Comparison of ENCODE assay signal across 9 cellular contexts in genomic region chr9:136978073-136978864, GRCh38. TPM values are rescaled to one million over a fixed set of nuclear protein-coding genes. Genes with fewer than 3 reads are reported as not detected.
DNase-seq lines count a peak whose midpoint lies in the region; ATAC-seq, FAIRE-seq and TF ChIP-seq lines count a peak whose summit lies in the region.
"Had no signal": no experiment of that assay in that cellular context is flagged by ENCODE, and none has a peak within 500 bp of the region (broad histone marks: within the 10 kb centered on the region; RNA-seq: fewer than 3 reads in every experiment).

No MANE protein-coding gene starts in this region.

- CTCF ChIA-PET in activated naive CD4-positive, alpha-beta T cell treated with anti-CD3 and anti-CD28 coated beads for 36 hours (lab: Charles Lee) = interaction anchor here (0.6 to 1.1 kb wide), 2 partner anchors 10 to 57 kb away, joined by 3 to 4 read pairs; no protein-coding TSS in a partner anchor

- no peak overlapping the region for H3K27ac Mint-ChIP-seq in activated naive CD4-positive, alpha-beta T cell treated with anti-CD3 and anti-CD28 coated beads for 36 hours

- peaks cover 0 to 19% (median 2%) of the 10 kb centered on the region in 4 donors for H3K4me1 ChIP-seq in Peyer's patch
- H3K4me1 ChIP-seq in testis = peaks cover 53% of the 10 kb centered on the region

- no peak overlapping the region for H3K4me3 Mint-ChIP-seq in activated naive CD4-positive, alpha-beta T cell treated with anti-CD3 and anti-CD28 coated beads for 36 hours

- intact Hi-C loops in activated naive CD4-positive, alpha-beta T cell treated with anti-CD3 and anti-CD28 coated beads for 36 hours (cut with micrococcal nuclease) = no loop called here
- intact Hi-C loops in testis (cut with DNase I; ENCODE audit: low total_unique reads) = no loop called here

- ATAC-seq in GM19397 (IDR thresholded peaks at IDR 0.05; ENCODE audit: unreplicated experiment) = no peak

- no peak for TF ChIP-seq POLR2A in Peyer's patch (IDR thresholded peaks at IDR 0.05)
- TF ChIP-seq POLR2A in testis (IDR thresholded peaks at IDR 0.05) = no peak

- 1% methylated on average over 42 of the region's 78 CpGs; no CpG with 5 or more reads in 1 of the 2 donors for WGBS in testis, 2 donors

- peaks cover 7% of the 10 kb centered on the region for H3K27me3 Mint-ChIP-seq in activated naive CD4-positive, alpha-beta T cell treated with anti-CD3 and anti-CD28 coated beads for 36 hours (ENCODE audit: low read depth)

- H3K9me3 ChIP-seq in Peyer's patch = no peaks in the 10 kb centered on the region
- H3K9me3 ChIP-seq in testis = no peaks in the 10 kb centered on the region

- no peaks in the 10 kb centered on the region for H3K9me3 Mint-ChIP-seq in activated naive CD4-positive, alpha-beta T cell treated with anti-CD3 and anti-CD28 coated beads for 36 hours

- no peak for TF ChIP-seq CTCF in Peyer's patch (IDR thresholded peaks at IDR 0.05)
- no peak for TF ChIP-seq CTCF in testis (IDR thresholded peaks at IDR 0.05)

- no peak for FAIRE-seq in GM19239 (lab: Jason Lieb, UNC)

- peaks cover 14% of the 10 kb centered on the region for H3K4me1 Mint-ChIP-seq in activated naive CD4-positive, alpha-beta T cell treated with anti-CD3 and anti-CD28 coated beads for 36 hours (ENCODE audit: low read depth)

- H3K27ac ChIP-seq in Peyer's patch (peak overlapping the region; percentile 22 to 58 (median 30)), testis (peak overlapping the region; percentile 84 to 92)

- H3K4me3 ChIP-seq in Peyer's patch = peak overlapping the region; percentile 29 to 54 (median 39)
- peak overlapping the region; percentile 80 to 85 for H3K4me3 ChIP-seq in testis

- H3K36me3 ChIP-seq in Peyer's patch (no peaks in the 10 kb centered on the region), testis (ENCODE audit: low read depth, missing control alignments) (no peaks in the 10 kb centered on the region)

- H3K27me3 ChIP-seq in Peyer's patch = no peaks in the 10 kb centered on the region
- no peaks in the 10 kb centered on the region for H3K27me3 ChIP-seq in testis

- peak; percentile 65 for DNase-seq in GM19239 (ENCODE audit: insufficient read length, low spot score)
- peak; percentile 58 to 72 (median 68) for DNase-seq in Peyer's patch
- DNase-seq in activated naive CD4-positive, alpha-beta T cell treated with anti-CD3 and anti-CD28 coated beads for 36 hours = peak; percentile 66
- DNase-seq in globus pallidus (ENCODE audit: low spot score) = peak; percentile 96
- DNase-seq in nucleus accumbens (lab: John Stamatoyannopoulos, UW) = peak in 54 of 56 donors; percentile 34 to 100 (median 90)
- DNase-seq in testis = peak; percentile 95
- no peak for DNase-seq in foreskin melanocyte

- no peaks in the 10 kb centered on the region for H3K36me3 Mint-ChIP-seq in activated naive CD4-positive, alpha-beta T cell treated with anti-CD3 and anti-CD28 coated beads for 36 hours (ENCODE audit: low read depth)

RNA-seq across cellular contexts. Expression of gene PTGDS, which starts 1.0 kb away (rescaled TPM):
- 10 to 100 TPM in 2 of 4 donors, 1 to 10 TPM in 2; 1.2 to 21.5 (median 7.8) TPM for total RNA-seq in Peyer's patch
- total RNA-seq in activated naive CD4-positive, alpha-beta T cell treated with anti-CD3 and anti-CD28 coated beads for 36 hours = not detected
- 1,000 to 10,000 TPM; 5,554 to 5,948 TPM for total RNA-seq in testis
- 4,976 TPM for polyA plus RNA-seq in testis (ENCODE audit: insufficient read depth, low read depth, low replicate concordance)

RNA-seq across cellular contexts. Expression of gene LCNL1, which starts 4.5 kb away (rescaled TPM):
- total RNA-seq in Peyer's patch = under 1 TPM in 2 of 4 donors, not detected in 2; 0.28 to 0.83 TPM
- total RNA-seq in activated naive CD4-positive, alpha-beta T cell treated with anti-CD3 and anti-CD28 coated beads for 36 hours = not detected
- 100 to 1,000 TPM in 1 of 2 donors, 10 to 100 TPM in 1; 59.3 to 131 TPM for total RNA-seq in testis
- 17.5 TPM for polyA plus RNA-seq in testis (ENCODE audit: insufficient read depth, low read depth, low replicate concordance)
- total RNA-seq: RPMI7951 had no signal

RNA-seq across cellular contexts. Expression of gene PAXX, which starts 14.0 kb away (rescaled TPM):
- total RNA-seq in Peyer's patch (10 to 100 TPM; 52.3 to 92.4 (median 63.0) TPM), testis (10 to 100 TPM; 47.8 to 56.6 TPM)
- 10 to 100 TPM; 75.9 to 76.8 TPM for total RNA-seq in activated naive CD4-positive, alpha-beta T cell treated with anti-CD3 and anti-CD28 coated beads for 36 hours
- 25.9 TPM for polyA plus RNA-seq in testis (ENCODE audit: insufficient read depth, low read depth, low replicate concordance)

RNA-seq across cellular contexts. Expression of gene CLIC3, which starts 18.1 kb away (rescaled TPM):
- total RNA-seq in Peyer's patch (1 to 10 TPM in 1 of 4 donors, not detected in 3; 3.3 TPM), testis (1 to 10 TPM; 1.8 to 1.9 TPM)
- not detected for total RNA-seq in activated naive CD4-positive, alpha-beta T cell treated with anti-CD3 and anti-CD28 coated beads for 36 hours
- polyA plus RNA-seq in testis (ENCODE audit: insufficient read depth, low read depth, low replicate concordance) = 2.8 TPM

RNA-seq across cellular contexts. Expression of gene LCN12, which starts 26.2 kb away (rescaled TPM):
- 1 to 10 TPM in 3 of 4 donors, not detected in 1; 1.8 to 8.7 (median 7.9) TPM for total RNA-seq in Peyer's patch
- total RNA-seq in activated naive CD4-positive, alpha-beta T cell treated with anti-CD3 and anti-CD28 coated beads for 36 hours = 1 to 10 TPM; 1.1 to 1.9 TPM
- 10 to 100 TPM; 11.5 to 27.8 TPM for total RNA-seq in testis
- polyA plus RNA-seq in testis (ENCODE audit: insufficient read depth, low read depth, low replicate concordance) = 27.1 TPM
- total RNA-seq: RPMI7951 had no signal

Comparison
In these comparisons a context has a peak if more than half of its experiments do, and no peak if none do; other contexts are left out.
1. RNA of gene PTGDS, which starts 1.0 kb away (total RNA-seq): 5,554 to 5,948 TPM in testis; 1.2 to 21.5 TPM in Peyer's patch and not detected in activated naive CD4-positive, alpha-beta T cell treated with anti-CD3 and anti-CD28 coated beads for 36 hours; every median in the first group is over 100 times any median in the second.
2. RNA of gene LCNL1, which starts 4.5 kb away (total RNA-seq): 59.3 to 131 TPM in testis; 0.28 to 0.83 TPM in Peyer's patch and not detected in activated naive CD4-positive, alpha-beta T cell treated with anti-CD3 and anti-CD28 coated beads for 36 hours; every median in the first group is over 10 times any median in the second.